Comparison of ENCODE assay signal across 30 cellular contexts in genomic region chr22:38226853-38227649, GRCh38. TPM values are rescaled to one million over a fixed set of nuclear protein-coding genes. Genes with fewer than 3 reads are reported as not detected.
DNase-seq lines count a peak whose midpoint lies in the region; ATAC-seq and TF ChIP-seq lines count a peak whose summit lies in the region.
"Had no signal": no experiment of that assay in that cellular context is flagged by ENCODE, and none has a peak within 500 bp of the region (broad histone marks: within the 10 kb centered on the region; RNA-seq: fewer than 3 reads in every experiment).

No MANE protein-coding gene starts in this region.

- H3K9me3 ChIP-seq in right atrium auricular region (no peaks in the 10 kb centered on the region), right cardiac atrium (ENCODE audit: control insufficient read depth, low read length) (no peaks in the 10 kb centered on the region), WERI-Rb-1 (ENCODE audit: severe bottlenecking) (no peaks in the 10 kb centered on the region), SJCRH30 (replicated peaks) (no peaks in the 10 kb centered on the region)
- H3K9me3 ChIP-seq: esophagus squamous epithelium, gastroesophageal sphincter, pancreas, spleen, testis had no signal

- H3K36me3 ChIP-seq in right atrium auricular region (peaks cover 72% of the 10 kb centered on the region), WERI-Rb-1 (peaks cover 46% of the 10 kb centered on the region), SJCRH30 (no peaks in the 10 kb centered on the region)

- ATAC-seq in right cardiac atrium (no peak), HG02973 (IDR thresholded peaks at IDR 0.05; ENCODE audit: unreplicated experiment) (no peak)
- ATAC-seq: activated CD4-positive, CD25-positive, alpha-beta regulatory T cell treated with anti-CD3 and anti-CD28 coated beads, Interleukin-2, amount 50 U/mL, for 24 hours; gastroesophageal sphincter; natural killer cell treated with Interleukin-12 subunit alpha and Interleukin-12 subunit beta and Interleukin-15 and Interleukin-18, amount 100 ng/mL, for 72 hours; Panc1; pancreas; stimulated activated memory B cell treated with anti-CD40 and anti-IgM and Interleukin-4, amounts not matched to agents 10 μg/mL and 1 μg/mL and 100 μg/mL, for 72 hours had no signal

- H3K4me1 Mint-ChIP-seq in progenitor cell of endocrine pancreas (ENCODE audit: low read depth) = peaks cover 7% of the 10 kb centered on the region
- H3K4me1 Mint-ChIP-seq: B cell had no signal

- H3K36me3 Mint-ChIP-seq in progenitor cell of endocrine pancreas (ENCODE audit: insufficient read depth) = peaks cover 16% of the 10 kb centered on the region
- H3K36me3 Mint-ChIP-seq: activated naive CD4-positive, alpha-beta T cell treated with anti-CD3 and anti-CD28 coated beads, Interleukin-2, amount 50 U/mL, for 24 hours; natural killer cell treated with Interleukin-12 subunit alpha and Interleukin-12 subunit beta and Interleukin-15 and Interleukin-18, amount 100 ng/mL, for 72 hours had no signal

- H3K27me3 ChIP-seq in right atrium auricular region = no peaks in the 10 kb centered on the region
- H3K27me3 ChIP-seq in right cardiac atrium (ENCODE audit: control insufficient read depth, insufficient read depth) = no peaks in the 10 kb centered on the region
- no peaks in the 10 kb centered on the region for H3K27me3 ChIP-seq in dorsolateral prefrontal cortex
- no peaks in the 10 kb centered on the region for H3K27me3 ChIP-seq in WERI-Rb-1 (ENCODE audit: insufficient read depth, low read depth, severe bottlenecking)
- H3K27me3 ChIP-seq in SJCRH30 = no peaks in the 10 kb centered on the region
- H3K27me3 ChIP-seq: cardiac muscle cell, esophagus squamous epithelium, gastroesophageal sphincter, hepatocyte, pancreas, spleen, testis had no signal

- H3K9me3 Mint-ChIP-seq in progenitor cell of endocrine pancreas (ENCODE audit: low read depth) = no peaks in the 10 kb centered on the region
- H3K9me3 Mint-ChIP-seq: activated CD4-positive, alpha-beta memory T cell treated with anti-CD3 and anti-CD28 coated beads, Interleukin-2, amount 10 ng/mL, durations not matched to agents 7 days and 5 days; activated naive CD4-positive, alpha-beta T cell treated with anti-CD3 and anti-CD28 coated beads, Interleukin-2, amount 50 U/mL, for 24 hours; activated T-helper 2 cell treated with anti-CD3 and anti-CD28 coated beads, Interferon-gamma antibody, Interleukin-2, Interleukin-4, amounts not matched to agents 10 μg/mL and 5 μg/mL and 100 μg/mL, durations not matched to agents 14 hours and 24 hours and 36 hours; IgD-negative memory B cell; mesothelial cell of epicardium; natural killer cell treated with Interleukin-12 subunit alpha and Interleukin-12 subunit beta and Interleukin-15 and Interleukin-18, amount 100 ng/mL, for 72 hours; stimulated activated memory B cell treated with anti-CD40 and anti-IgM and Interleukin-4, amounts not matched to agents 10 μg/mL and 1 μg/mL and 100 μg/mL, for 72 hours had no signal

- H3K4me3 ChIP-seq in right atrium auricular region (no peak overlapping the region), right cardiac atrium (ENCODE audit: low read length) (no peak overlapping the region), dorsolateral prefrontal cortex (no peak overlapping the region), skin epidermis (no peak overlapping the region), WERI-Rb-1 (ENCODE audit: low read depth, low read length) (no peak overlapping the region), SJCRH30 (no peak overlapping the region)
- H3K4me3 ChIP-seq: cardiac muscle cell, esophagus squamous epithelium, gastroesophageal sphincter, hepatocyte, pancreas, spleen, testis had no signal

- H3K27ac Mint-ChIP-seq in progenitor cell of endocrine pancreas = no peak overlapping the region
- H3K27ac Mint-ChIP-seq: activated CD4-positive, alpha-beta memory T cell treated with anti-CD3 and anti-CD28 coated beads, Interleukin-2, amount 10 ng/mL, durations not matched to agents 7 days and 5 days; activated naive CD4-positive, alpha-beta T cell treated with anti-CD3 and anti-CD28 coated beads, Interleukin-2, amount 50 U/mL, for 24 hours; activated T-helper 2 cell treated with anti-CD3 and anti-CD28 coated beads, Interferon-gamma antibody, Interleukin-2, Interleukin-4, amounts not matched to agents 10 μg/mL and 5 μg/mL and 100 μg/mL, durations not matched to agents 14 hours and 24 hours and 36 hours; B cell; IgD-negative memory B cell; mesothelial cell of epicardium; stimulated activated memory B cell treated with anti-CD40 and anti-IgM and Interleukin-4, amounts not matched to agents 10 μg/mL and 1 μg/mL and 100 μg/mL, for 72 hours had no signal

- no peaks in the 10 kb centered on the region for H3K27me3 Mint-ChIP-seq in progenitor cell of endocrine pancreas
- H3K27me3 Mint-ChIP-seq: activated CD4-positive, alpha-beta memory T cell treated with anti-CD3 and anti-CD28 coated beads, Interleukin-2, amount 10 ng/mL, durations not matched to agents 7 days and 5 days; activated naive CD4-positive, alpha-beta T cell treated with anti-CD3 and anti-CD28 coated beads, Interleukin-2, amount 50 U/mL, for 24 hours; B cell; IgD-negative memory B cell; natural killer cell treated with Interleukin-12 subunit alpha and Interleukin-12 subunit beta and Interleukin-15 and Interleukin-18, amount 100 ng/mL, for 72 hours; stimulated activated memory B cell treated with anti-CD40 and anti-IgM and Interleukin-4, amounts not matched to agents 10 μg/mL and 1 μg/mL and 100 μg/mL, for 72 hours had no signal

- DNase-seq in right atrium auricular region (ENCODE audit: low spot score) (no peak), right cardiac atrium (no peak), dorsolateral prefrontal cortex (no peak), WERI-Rb-1 (no peak), progenitor cell of endocrine pancreas (ENCODE audit: low spot score, unreplicated experiment) (no peak), SJCRH30 (no peak)
- DNase-seq: activated CD4-positive, alpha-beta memory T cell treated with anti-CD3 and anti-CD28 coated beads, Interleukin-2, amount 10 ng/mL, durations not matched to agents 7 days and 5 days; activated CD8-positive, alpha-beta memory T cell treated with anti-CD3 and anti-CD28 coated beads, Interleukin-2, amount 50 U/mL, for 48 hours; esophagus squamous epithelium; NCI-H1092; NCI-H2029 treated with DMSO at 0.1 percent for 48 hours; NCI-H69; pancreas; SIG-M5; spleen; testis had no signal

- WGBS in right cardiac atrium = 91% methylated on average over 25 of the region's 25 CpGs

- TF ChIP-seq CTCF in right atrium auricular region (IDR thresholded peaks at IDR 0.05) = no peak
- TF ChIP-seq CTCF in dorsolateral prefrontal cortex (IDR thresholded peaks at IDR 0.05 in 54 of 56, conservative IDR thresholded peaks at IDR 0.05 in 2 of 56; ENCODE audit: low read depth in 1 of 56, partially characterized antibody in 56 of 56) = no peak
- no peak for TF ChIP-seq CTCF in WERI-Rb-1 (IDR thresholded peaks at IDR 0.05; ENCODE audit: low read depth, low read length)
- TF ChIP-seq CTCF in progenitor cell of endocrine pancreas (IDR thresholded peaks at IDR 0.05; ENCODE audit: unreplicated experiment) = no peak

- peak overlapping the region; percentile 72 to 87 for H3K27ac ChIP-seq in right atrium auricular region
- H3K27ac ChIP-seq in right cardiac atrium (ENCODE audit: low read length) = no peak overlapping the region
- H3K27ac ChIP-seq in dorsolateral prefrontal cortex = peak overlapping the region in 58 of 59 donors; percentile 33 to 97 (median 91)
- H3K27ac ChIP-seq in skin epidermis = peak overlapping the region in 11 of 21 experiments; percentile 16 to 92 (median 82)
- H3K27ac ChIP-seq in WERI-Rb-1 = no peak overlapping the region
- no peak overlapping the region for H3K27ac ChIP-seq in SJCRH30
- H3K27ac ChIP-seq: cardiac muscle cell, hepatocyte had no signal

- H3K4me1 ChIP-seq in right atrium auricular region (peaks cover 0 to 35% of the 10 kb centered on the region in 2 donors), right cardiac atrium (ENCODE audit: control insufficient read depth, insufficient read depth, low read length) (no peaks in the 10 kb centered on the region), SJCRH30 (peaks cover 13% of the 10 kb centered on the region)

- intact Hi-C loops in right cardiac atrium (cut with DNase I) = loop anchor here in 1 of 4 donors (10.0 kb wide), 1 partner anchor 62 kb away; no protein-coding TSS in a partner anchor
- intact Hi-C loops in dorsolateral prefrontal cortex (cut with DNase I) = loop anchor here in 1 of 2 donors (10.0 kb wide), 1 partner anchor 152 kb away; no protein-coding TSS in a partner anchor

- H3K4me3 Mint-ChIP-seq in progenitor cell of endocrine pancreas (ENCODE audit: low read depth) = no peak overlapping the region
- H3K4me3 Mint-ChIP-seq: activated CD4-positive, alpha-beta memory T cell treated with anti-CD3 and anti-CD28 coated beads, Interleukin-2, amount 10 ng/mL, durations not matched to agents 7 days and 5 days; activated naive CD4-positive, alpha-beta T cell treated with anti-CD3 and anti-CD28 coated beads, Interleukin-2, amount 50 U/mL, for 24 hours; B cell; IgD-negative memory B cell; mesothelial cell of epicardium; natural killer cell treated with Interleukin-12 subunit alpha and Interleukin-12 subunit beta and Interleukin-15 and Interleukin-18, amount 100 ng/mL, for 72 hours; stimulated activated memory B cell treated with anti-CD40 and anti-IgM and Interleukin-4, amounts not matched to agents 10 μg/mL and 1 μg/mL and 100 μg/mL, for 72 hours had no signal

RNA-seq across cellular contexts. Expression of gene MAFF, which starts 25.3 kb away (rescaled TPM):
- total RNA-seq in right atrium auricular region (10 to 100 TPM; 24.8 to 43.5 TPM), right cardiac atrium (10 to 100 TPM in 1 of 4 donors, 1 to 10 TPM in 3; 4.8 to 13.7 (median 7.1) TPM), dorsolateral prefrontal cortex (100 to 1,000 TPM in 1 of 120 experiments, 10 to 100 TPM in 67, 1 to 10 TPM in 52; 3.4 to 113 (median 10.9) TPM), progenitor cell of endocrine pancreas (8.4 and 10.2 TPM in 2 replicates)
- polyA plus RNA-seq in right cardiac atrium = 20.5 TPM
- total RNA-seq in SJCRH30 (2014; rRNA removed; shearing (Covaris generic)) = 3.2 and 3.6 TPM in 2 replicates

RNA-seq across cellular contexts. Expression of gene PLA2G6, which starts 45.4 kb away (rescaled TPM):
- total RNA-seq in right atrium auricular region = 10 to 100 TPM in 1 of 2 donors, 1 to 10 TPM in 1; 9.0 to 15.6 TPM
- total RNA-seq in right cardiac atrium = 10 to 100 TPM; 16.0 to 25.2 (median 17.6) TPM
- polyA plus RNA-seq in right cardiac atrium = 16.0 TPM
- total RNA-seq in dorsolateral prefrontal cortex = 100 to 1,000 TPM in 17 of 120 experiments, 10 to 100 TPM in 103; 45.0 to 160 (median 76.4) TPM
- total RNA-seq in progenitor cell of endocrine pancreas = 76.0 and 76.4 TPM in 2 replicates
- 3.9 and 5.4 TPM in 2 replicates for total RNA-seq in SJCRH30 (2014; rRNA removed; shearing (Covaris generic))

RNA-seq across cellular contexts. Expression of gene TMEM184B, which starts 45.8 kb away (rescaled TPM):
- total RNA-seq in right atrium auricular region (10 to 100 TPM; 51.2 to 76.1 TPM), right cardiac atrium (10 to 100 TPM; 48.2 to 55.8 (median 49.5) TPM), dorsolateral prefrontal cortex (100 to 1,000 TPM in 119 of 120 experiments, 10 to 100 TPM in 1; 99.7 to 274 (median 141) TPM), progenitor cell of endocrine pancreas (67.3 and 71.7 TPM in 2 replicates)
- polyA plus RNA-seq in right cardiac atrium = 32.2 TPM
- total RNA-seq in SJCRH30 (2014; rRNA removed; shearing (Covaris generic)) = 16.9 and 18.7 TPM in 2 replicates

Comparison
In these comparisons a context has a peak if more than half of its experiments do, and no peak if none do; other contexts are left out.
1. H3K27ac ChIP-seq: peak in right atrium auricular region (2 of 2), dorsolateral prefrontal cortex (58 of 59) and skin epidermis (11 of 21); none in right cardiac atrium (single experiment), WERI-Rb-1 (single experiment) and SJCRH30 (single experiment).